Comparison of ENCODE assay signal across 8 cellular contexts in the genomic region with DNA sequence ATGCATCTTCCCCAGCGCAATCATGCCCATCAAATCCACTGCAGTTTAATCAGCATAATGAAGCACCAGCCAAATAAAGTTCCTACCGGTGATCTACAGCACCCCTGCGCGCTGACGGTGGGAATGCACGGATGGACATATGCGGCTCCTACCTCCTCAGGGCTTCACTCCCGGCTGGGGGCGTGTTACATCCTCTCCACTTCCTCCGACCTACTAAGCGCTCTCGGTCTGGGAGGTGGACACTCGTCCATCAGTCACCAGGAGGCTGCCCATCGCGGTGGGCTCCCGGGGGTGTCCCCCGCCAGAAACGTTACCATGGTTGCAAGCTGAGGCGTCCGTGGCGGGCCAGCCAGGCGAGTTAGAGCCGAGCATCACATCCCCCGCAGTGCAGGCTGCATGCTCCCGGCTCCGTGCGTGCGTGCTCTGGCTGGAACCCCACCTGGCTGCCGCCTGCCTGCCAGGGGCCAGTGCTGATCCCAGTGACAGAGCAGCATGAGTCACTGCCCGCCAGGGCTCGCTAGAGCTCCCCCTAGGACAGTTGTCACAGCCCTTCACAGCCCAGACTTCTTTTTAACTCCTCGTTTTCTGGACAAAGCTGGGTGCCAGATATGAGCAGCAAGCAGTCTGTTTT.
A peak's percentile ranks its signal among the peaks of the same experiment; 100 is the strongest.
DNase-seq lines count a peak whose midpoint lies in the region; ATAC-seq and TF ChIP-seq lines count a peak whose summit lies in the region.

No MANE protein-coding gene starts in this region.

- no peaks in the 10 kb centered on the region for H3K9me3 ChIP-seq in upper lobe of right lung

- intact Hi-C loops in lower leg skin (cut with DNase I; ENCODE audit: low total_unique reads) (no loop called here), upper lobe of right lung (cut with DNase I) (no loop called here)

- H3K27me3 ChIP-seq in upper lobe of right lung = peaks cover 4% of the 10 kb centered on the region

- no peak overlapping the region for H3K27ac ChIP-seq in upper lobe of right lung

- ATAC-seq in upper lobe of right lung (peak; percentile 89), GM19455 (IDR thresholded peaks at IDR 0.05; ENCODE audit: unreplicated experiment) (no peak), HG03097 (IDR thresholded peaks at IDR 0.05; ENCODE audit: low FRiP score, unreplicated experiment) (no peak)

- no peaks in the 10 kb centered on the region for H3K36me3 ChIP-seq in upper lobe of right lung

- H3K4me3 ChIP-seq in lower leg skin (ENCODE audit: low read depth, poor library complexity, severe bottlenecking) (no peak overlapping the region), upper lobe of right lung (no peak overlapping the region)

- TF ChIP-seq POLR2A in lower leg skin (IDR thresholded peaks at IDR 0.05) = no peak

- 15 to 21% methylated on average over 22 to 30 of the region's 32 CpGs for WGBS in lower leg skin, 2 donors

- H3K4me1 ChIP-seq in upper lobe of right lung = no peaks in the 10 kb centered on the region

- DNase-seq in NCI-H2227 treated with DMSO at 0.1 percent for 48 hours (lab: John Stamatoyannopoulos, UW) = peak; percentile 58
- peak; percentile 66 to 78 for DNase-seq in dermis microvascular lymphatic vessel endothelial cell (ENCODE audit: low read depth in 2 of 2)
- DNase-seq in lower leg skin (ENCODE audit: low spot score in 2 of 2) = peak; percentile 33 to 87
- DNase-seq in upper lobe of right lung = peak; percentile 69
- DNase-seq in NCI-H1048 (lab: John Stamatoyannopoulos, UW) = no peak

- peak; percentile 34 for TF ChIP-seq CTCF in GM12873 (IDR thresholded peaks at IDR 0.05; ENCODE audit: insufficient read depth, low read depth, low read length, missing control alignments)
- no peak for TF ChIP-seq CTCF in lower leg skin (IDR thresholded peaks at IDR 0.05)
- peak; percentile 22 for TF ChIP-seq CTCF in upper lobe of right lung (IDR thresholded peaks at IDR 0.05)

Comparison
In these comparisons a context has a peak if more than half of its experiments do, and no peak if none do; other contexts are left out.
1. CTCF ChIP-seq: peak in GM12873 (single experiment) and upper lobe of right lung (single experiment); none in lower leg skin (0 of 3).